Comparison of ENCODE assay signal across 23 cellular contexts in the genomic region with DNA sequence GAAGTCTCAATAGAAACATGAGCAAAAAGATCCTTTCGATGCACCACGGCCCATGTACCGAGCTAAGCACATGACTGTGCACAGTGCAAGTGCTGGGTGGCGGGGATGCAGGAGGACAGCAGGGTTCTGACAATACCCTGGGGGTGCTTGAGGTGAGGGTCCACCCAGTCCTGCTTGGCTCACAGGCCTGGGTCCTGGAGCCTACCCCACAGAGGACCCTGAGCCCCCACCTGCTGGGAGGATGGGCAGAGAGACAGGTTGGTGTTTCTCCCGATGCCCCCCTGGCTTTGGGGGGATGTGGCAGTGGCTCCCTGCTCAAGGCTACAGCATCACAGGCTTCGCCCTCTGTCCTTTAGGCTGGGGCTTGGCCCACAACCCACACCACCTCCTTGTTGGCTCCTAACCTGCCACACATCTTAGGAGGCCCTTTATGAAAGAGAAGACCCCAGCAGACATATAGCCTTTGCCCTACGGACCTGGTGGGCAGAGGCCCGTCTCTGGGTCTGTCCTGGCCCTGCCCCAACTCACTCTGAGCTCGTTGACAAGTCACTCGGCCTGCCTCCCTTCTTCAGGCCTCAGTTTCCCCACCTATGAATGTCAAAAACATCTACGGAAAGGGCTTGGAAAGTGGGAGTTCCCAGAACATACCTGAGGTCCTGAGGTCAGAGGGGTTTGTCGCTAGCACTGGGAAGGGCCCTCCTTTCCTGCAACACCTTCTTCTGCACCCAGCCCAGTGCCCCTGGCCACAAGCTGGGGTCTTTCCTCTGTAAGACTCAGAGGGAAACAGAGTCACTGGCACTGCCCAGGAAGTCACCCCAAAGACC. TPM values are rescaled to one million over a fixed set of nuclear protein-coding genes. Genes with fewer than 3 reads are reported as not detected.
A peak's percentile ranks its signal among the peaks of the same experiment; 100 is the strongest.
DNase-seq lines count a peak whose midpoint lies in the region; ATAC-seq and TF ChIP-seq lines count a peak whose summit lies in the region.
"Had no signal": no experiment of that assay in that cellular context is flagged by ENCODE, and none has a peak within 500 bp of the region (broad histone marks: within the 10 kb centered on the region; RNA-seq: fewer than 3 reads in every experiment).

No MANE protein-coding gene starts in this region.

- H3K27ac ChIP-seq in osteoblast (ENCODE audit: low read depth, low read length), result no peak overlapping the region
- H3K27ac ChIP-seq: GM23248 had no signal

- no peak overlapping the region for H3K4me3 Mint-ChIP-seq in activated CD4-positive, alpha-beta memory T cell treated with anti-CD3 and anti-CD28 coated beads for 36 hours
- no peak overlapping the region for H3K4me3 Mint-ChIP-seq in activated CD4-positive, alpha-beta memory T cell treated with anti-CD3 and anti-CD28 coated beads, Interleukin-2, amount 10 ng/mL, durations not matched to agents 7 days and 5 days
- no peak overlapping the region for H3K4me3 Mint-ChIP-seq in natural killer cell treated with Interleukin-12 subunit alpha and Interleukin-12 subunit beta and Interleukin-15 and Interleukin-18, amount 100 ng/mL, for 72 hours
- H3K4me3 Mint-ChIP-seq in natural killer cell, result no peak overlapping the region
- H3K4me3 Mint-ChIP-seq in activated T-cell treated with anti-CD3 and anti-CD28 coated beads, Interleukin-2, amount 50 U/mL, for 72 hours, result no peak overlapping the region
- H3K4me3 Mint-ChIP-seq in activated T-helper 2 cell treated with anti-CD3 and anti-CD28 coated beads, Interferon-gamma antibody, Interleukin-2, Interleukin-4, amounts not matched to agents 10 μg/mL and 5 μg/mL and 100 μg/mL, durations not matched to agents 14 hours and 24 hours and 36 hours (ENCODE audit: low read depth), result no peak overlapping the region
- H3K4me3 Mint-ChIP-seq: CD8-positive, alpha-beta T cell had no signal

- H3K4me1 ChIP-seq in osteoblast (ENCODE audit: insufficient read depth, low read length), result no peaks in the 10 kb centered on the region
- H3K4me1 ChIP-seq: HAP-1 had no signal

- peak; percentile 3 for DNase-seq in activated CD4-positive, alpha-beta memory T cell treated with anti-CD3 and anti-CD28 coated beads for 36 hours
- DNase-seq in activated CD4-positive, alpha-beta memory T cell treated with anti-CD3 and anti-CD28 coated beads, Interleukin-2, amount 10 ng/mL, durations not matched to agents 7 days and 5 days, result no peak
- peak; percentile 54 for DNase-seq in natural killer cell treated with Interleukin-12 subunit alpha and Interleukin-12 subunit beta and Interleukin-15 and Interleukin-18, amount 100 ng/mL, for 72 hours (ENCODE audit: low spot score)
- DNase-seq in natural killer cell (no peak), osteoblast (ENCODE audit: insufficient read length, low spot score, missing footprints) (peak; percentile 49), NCI-H2081 (lab: John Stamatoyannopoulos, UW) (no peak)
- no peak for DNase-seq in activated T-cell treated with anti-CD3 and anti-CD28 coated beads, Interleukin-2, amount 50 U/mL, for 72 hours
- no peak for DNase-seq in activated T-helper 2 cell treated with anti-CD3 and anti-CD28 coated beads, Interferon-gamma antibody, Interleukin-2, Interleukin-4, amounts not matched to agents 10 μg/mL and 5 μg/mL and 100 μg/mL, durations not matched to agents 14 hours and 24 hours and 36 hours (ENCODE audit: low spot score)
- DNase-seq: AML-193; C1 segment of cervical spinal cord; CD8-positive, alpha-beta T cell; DND-41; GM23248; Kasumi-1; NCI-H1417 treated with DMSO at 0.1 percent for 48 hours; NCI-H187; NCI-H2107; NCI-H446 treated with DMSO at 0.1 percent for 48 hours; NCI-H526 treated with DMSO at 0.1 percent for 48 hours had no signal

- no peak for TF ChIP-seq CTCF in natural killer cell (IDR thresholded peaks at IDR 0.05)
- TF ChIP-seq CTCF in osteoblast (IDR thresholded peaks at IDR 0.05; ENCODE audit: extremely low read depth, low read depth, low read length), result no peak

- ATAC-seq in natural killer cell treated with Interleukin-12 subunit alpha and Interleukin-12 subunit beta and Interleukin-15 and Interleukin-18, amount 100 ng/mL, for 72 hours, result no peak
- ATAC-seq in natural killer cell, result no peak
- ATAC-seq in activated T-cell treated with anti-CD3 and anti-CD28 coated beads, Interleukin-2, amount 50 U/mL, for 72 hours (replicated peaks in 1 of 2), result no peak
- ATAC-seq: CD8-positive, alpha-beta T cell; Right ventricle myocardium inferior had no signal

- no peaks in the 10 kb centered on the region for H4K20me1 ChIP-seq in osteoblast (ENCODE audit: insufficient read depth, low read length)

- H3K27me3 Mint-ChIP-seq in activated CD4-positive, alpha-beta memory T cell treated with anti-CD3 and anti-CD28 coated beads for 36 hours, result peaks cover 3% of the 10 kb centered on the region
- H3K27me3 Mint-ChIP-seq in activated CD4-positive, alpha-beta memory T cell treated with anti-CD3 and anti-CD28 coated beads, Interleukin-2, amount 10 ng/mL, durations not matched to agents 7 days and 5 days, result peaks cover 14% of the 10 kb centered on the region
- peaks cover 0 to 15% of the 10 kb centered on the region in 2 donors for H3K27me3 Mint-ChIP-seq in natural killer cell treated with Interleukin-12 subunit alpha and Interleukin-12 subunit beta and Interleukin-15 and Interleukin-18, amount 100 ng/mL, for 72 hours
- peaks cover 10 to 15% of the 10 kb centered on the region in 2 donors for H3K27me3 Mint-ChIP-seq in natural killer cell (ENCODE audit: low read depth in 2 of 2)
- H3K27me3 Mint-ChIP-seq in activated T-cell treated with anti-CD3 and anti-CD28 coated beads, Interleukin-2, amount 50 U/mL, for 72 hours (ENCODE audit: low read depth), result peaks cover 12% of the 10 kb centered on the region
- peaks cover 3% of the 10 kb centered on the region for H3K27me3 Mint-ChIP-seq in activated T-helper 2 cell treated with anti-CD3 and anti-CD28 coated beads, Interferon-gamma antibody, Interleukin-2, Interleukin-4, amounts not matched to agents 10 μg/mL and 5 μg/mL and 100 μg/mL, durations not matched to agents 14 hours and 24 hours and 36 hours (ENCODE audit: low read depth)

- H3K9me3 Mint-ChIP-seq in activated CD4-positive, alpha-beta memory T cell treated with anti-CD3 and anti-CD28 coated beads for 36 hours, result peaks cover 3% of the 10 kb centered on the region
- no peaks in the 10 kb centered on the region for H3K9me3 Mint-ChIP-seq in activated CD4-positive, alpha-beta memory T cell treated with anti-CD3 and anti-CD28 coated beads, Interleukin-2, amount 10 ng/mL, durations not matched to agents 7 days and 5 days
- H3K9me3 Mint-ChIP-seq in natural killer cell treated with Interleukin-12 subunit alpha and Interleukin-12 subunit beta and Interleukin-15 and Interleukin-18, amount 100 ng/mL, for 72 hours, result no peaks in the 10 kb centered on the region
- H3K9me3 Mint-ChIP-seq in natural killer cell, result no peaks in the 10 kb centered on the region
- H3K9me3 Mint-ChIP-seq in activated T-cell treated with anti-CD3 and anti-CD28 coated beads, Interleukin-2, amount 50 U/mL, for 72 hours, result no peaks in the 10 kb centered on the region
- peaks cover 5% of the 10 kb centered on the region for H3K9me3 Mint-ChIP-seq in activated T-helper 2 cell treated with anti-CD3 and anti-CD28 coated beads, Interferon-gamma antibody, Interleukin-2, Interleukin-4, amounts not matched to agents 10 μg/mL and 5 μg/mL and 100 μg/mL, durations not matched to agents 14 hours and 24 hours and 36 hours
- H3K9me3 Mint-ChIP-seq: CD8-positive, alpha-beta T cell had no signal

- POLR2A ChIA-PET in activated CD4-positive, alpha-beta memory T cell treated with anti-CD3 and anti-CD28 coated beads for 36 hours (lab: Charles Lee), result no interaction called here
- POLR2A ChIA-PET in activated CD4-positive, alpha-beta memory T cell treated with anti-CD3 and anti-CD28 coated beads, Interleukin-2, amount 10 ng/mL, durations not matched to agents 7 days and 5 days (lab: Charles Lee), result no interaction called here

- H3K27me3 ChIP-seq in osteoblast (ENCODE audit: insufficient read depth, low read length), result no peaks in the 10 kb centered on the region

- no peak overlapping the region for H3K27ac Mint-ChIP-seq in activated CD4-positive, alpha-beta memory T cell treated with anti-CD3 and anti-CD28 coated beads for 36 hours
- H3K27ac Mint-ChIP-seq in activated CD4-positive, alpha-beta memory T cell treated with anti-CD3 and anti-CD28 coated beads, Interleukin-2, amount 10 ng/mL, durations not matched to agents 7 days and 5 days, result no peak overlapping the region
- H3K27ac Mint-ChIP-seq in natural killer cell treated with Interleukin-12 subunit alpha and Interleukin-12 subunit beta and Interleukin-15 and Interleukin-18, amount 100 ng/mL, for 72 hours, result no peak overlapping the region
- H3K27ac Mint-ChIP-seq in natural killer cell, result no peak overlapping the region
- no peak overlapping the region for H3K27ac Mint-ChIP-seq in activated T-cell treated with anti-CD3 and anti-CD28 coated beads, Interleukin-2, amount 50 U/mL, for 72 hours
- no peak overlapping the region for H3K27ac Mint-ChIP-seq in activated T-helper 2 cell treated with anti-CD3 and anti-CD28 coated beads, Interferon-gamma antibody, Interleukin-2, Interleukin-4, amounts not matched to agents 10 μg/mL and 5 μg/mL and 100 μg/mL, durations not matched to agents 14 hours and 24 hours and 36 hours
- H3K27ac Mint-ChIP-seq: CD8-positive, alpha-beta T cell had no signal

- no peaks in the 10 kb centered on the region for H3K79me2 ChIP-seq in osteoblast (ENCODE audit: insufficient read depth, low read length)

- no peaks in the 10 kb centered on the region for H3K36me3 Mint-ChIP-seq in activated CD4-positive, alpha-beta memory T cell treated with anti-CD3 and anti-CD28 coated beads for 36 hours
- H3K36me3 Mint-ChIP-seq in activated CD4-positive, alpha-beta memory T cell treated with anti-CD3 and anti-CD28 coated beads, Interleukin-2, amount 10 ng/mL, durations not matched to agents 7 days and 5 days (ENCODE audit: low read depth), result no peaks in the 10 kb centered on the region
- H3K36me3 Mint-ChIP-seq in natural killer cell treated with Interleukin-12 subunit alpha and Interleukin-12 subunit beta and Interleukin-15 and Interleukin-18, amount 100 ng/mL, for 72 hours, result no peaks in the 10 kb centered on the region
- no peaks in the 10 kb centered on the region for H3K36me3 Mint-ChIP-seq in natural killer cell
- no peaks in the 10 kb centered on the region for H3K36me3 Mint-ChIP-seq in activated T-cell treated with anti-CD3 and anti-CD28 coated beads, Interleukin-2, amount 50 U/mL, for 72 hours (ENCODE audit: insufficient read depth in 2 of 2)
- H3K36me3 Mint-ChIP-seq in activated T-helper 2 cell treated with anti-CD3 and anti-CD28 coated beads, Interferon-gamma antibody, Interleukin-2, Interleukin-4, amounts not matched to agents 10 μg/mL and 5 μg/mL and 100 μg/mL, durations not matched to agents 14 hours and 24 hours and 36 hours (ENCODE audit: low read depth), result no peaks in the 10 kb centered on the region
- H3K36me3 Mint-ChIP-seq: CD8-positive, alpha-beta T cell had no signal

- H2AFZ ChIP-seq in osteoblast (ENCODE audit: low read length), result no peak overlapping the region
- H2AFZ ChIP-seq: GM23248 had no signal

- no peaks in the 10 kb centered on the region for H3K36me3 ChIP-seq in osteoblast (ENCODE audit: insufficient read depth, low read length)
- H3K36me3 ChIP-seq: HAP-1 had no signal

- H3K4me3 ChIP-seq in osteoblast (ENCODE audit: insufficient read depth, low read length), result no peak overlapping the region
- H3K4me3 ChIP-seq: GM23248, HAP-1 had no signal

- no peaks in the 10 kb centered on the region for H3K4me1 Mint-ChIP-seq in activated CD4-positive, alpha-beta memory T cell treated with anti-CD3 and anti-CD28 coated beads for 36 hours (ENCODE audit: low read depth)
- peaks cover 6% of the 10 kb centered on the region for H3K4me1 Mint-ChIP-seq in activated CD4-positive, alpha-beta memory T cell treated with anti-CD3 and anti-CD28 coated beads, Interleukin-2, amount 10 ng/mL, durations not matched to agents 7 days and 5 days
- no peaks in the 10 kb centered on the region for H3K4me1 Mint-ChIP-seq in natural killer cell treated with Interleukin-12 subunit alpha and Interleukin-12 subunit beta and Interleukin-15 and Interleukin-18, amount 100 ng/mL, for 72 hours (ENCODE audit: low read depth in 2 of 2)
- H3K4me1 Mint-ChIP-seq in natural killer cell, result peaks cover 0 to 5% of the 10 kb centered on the region in 2 donors
- H3K4me1 Mint-ChIP-seq in activated T-cell treated with anti-CD3 and anti-CD28 coated beads, Interleukin-2, amount 50 U/mL, for 72 hours (ENCODE audit: low read depth), result peaks cover 9% of the 10 kb centered on the region
- peaks cover 2% of the 10 kb centered on the region for H3K4me1 Mint-ChIP-seq in activated T-helper 2 cell treated with anti-CD3 and anti-CD28 coated beads, Interferon-gamma antibody, Interleukin-2, Interleukin-4, amounts not matched to agents 10 μg/mL and 5 μg/mL and 100 μg/mL, durations not matched to agents 14 hours and 24 hours and 36 hours (ENCODE audit: low read depth)

- no peaks in the 10 kb centered on the region for H3K9me3 ChIP-seq in osteoblast (ENCODE audit: low read depth, low read length)
- H3K9me3 ChIP-seq: HAP-1 had no signal

- no peak overlapping the region for H3K4me2 ChIP-seq in osteoblast (ENCODE audit: insufficient read depth, low read length)

- CTCF ChIA-PET in activated CD4-positive, alpha-beta memory T cell treated with anti-CD3 and anti-CD28 coated beads for 36 hours (lab: Charles Lee), result no interaction called here
- CTCF ChIA-PET in activated CD4-positive, alpha-beta memory T cell treated with anti-CD3 and anti-CD28 coated beads, Interleukin-2, amount 10 ng/mL, durations not matched to agents 7 days and 5 days (lab: Charles Lee), result no interaction called here

- intact Hi-C loops in activated CD4-positive, alpha-beta memory T cell treated with anti-CD3 and anti-CD28 coated beads for 36 hours (cut with micrococcal nuclease), result no loop called here
- intact Hi-C loops in natural killer cell (cut with micrococcal nuclease), result no loop called here
- intact Hi-C loops in activated T-helper 2 cell treated with anti-CD3 and anti-CD28 coated beads, Interferon-gamma antibody, Interleukin-2, Interleukin-4, amounts not matched to agents 10 μg/mL and 5 μg/mL and 100 μg/mL, durations not matched to agents 14 hours and 24 hours and 36 hours (cut with micrococcal nuclease), result no loop called here

RNA-seq across cellular contexts. Expression of a gene that starts 50.3 kb away (rescaled TPM):
- under 1 TPM; 0.43 to 0.44 TPM for total RNA-seq in activated CD4-positive, alpha-beta memory T cell treated with anti-CD3 and anti-CD28 coated beads for 36 hours
- under 1 TPM; 0.20 to 0.28 TPM for total RNA-seq in activated CD4-positive, alpha-beta memory T cell treated with anti-CD3 and anti-CD28 coated beads, Interleukin-2, amount 10 ng/mL, durations not matched to agents 7 days and 5 days
- total RNA-seq in natural killer cell treated with Interleukin-12 subunit alpha and Interleukin-12 subunit beta and Interleukin-15 and Interleukin-18, amount 100 ng/mL, for 72 hours, result under 1 TPM in 1 of 2 donors, not detected in 1; 0.29 TPM
- not detected for total RNA-seq in natural killer cell
- 8.5 and 15.6 TPM in 2 replicates for total RNA-seq in osteoblast
- 1 to 10 TPM in 1 of 2 donors, under 1 TPM in 1; 0.38 to 1.7 TPM for total RNA-seq in activated T-cell treated with anti-CD3 and anti-CD28 coated beads, Interleukin-2, amount 50 U/mL, for 72 hours
- 0.52 and 0.83 TPM in 2 replicates for total RNA-seq in activated T-helper 2 cell treated with anti-CD3 and anti-CD28 coated beads, Interferon-gamma antibody, Interleukin-2, Interleukin-4, amounts not matched to agents 10 μg/mL and 5 μg/mL and 100 μg/mL, durations not matched to agents 14 hours and 24 hours and 36 hours
- total RNA-seq: A172, G401, GM23248, Right ventricle myocardium inferior had no signal

Comparison
In these comparisons a context has a peak if more than half of its experiments do, and no peak if none do; other contexts are left out.
1. DNase-seq: peak in activated CD4-positive, alpha-beta memory T cell treated with anti-CD3 and anti-CD28 coated beads for 36 hours (single experiment), natural killer cell treated with Interleukin-12 subunit alpha and Interleukin-12 subunit beta and Interleukin-15 and Interleukin-18, amount 100 ng/mL, for 72 hours (single experiment) and osteoblast (single experiment); none in activated CD4-positive, alpha-beta memory T cell treated with anti-CD3 and anti-CD28 coated beads, Interleukin-2, amount 10 ng/mL, durations not matched to agents 7 days and 5 days (single experiment), natural killer cell (single experiment), activated T-cell treated with anti-CD3 and anti-CD28 coated beads, Interleukin-2, amount 50 U/mL, for 72 hours (0 of 2), NCI-H2081 (0 of 2) and activated T-helper 2 cell treated with anti-CD3 and anti-CD28 coated beads, Interferon-gamma antibody, Interleukin-2, Interleukin-4, amounts not matched to agents 10 μg/mL and 5 μg/mL and 100 μg/mL, durations not matched to agents 14 hours and 24 hours and 36 hours (single experiment).